In the genomic region with DNA sequence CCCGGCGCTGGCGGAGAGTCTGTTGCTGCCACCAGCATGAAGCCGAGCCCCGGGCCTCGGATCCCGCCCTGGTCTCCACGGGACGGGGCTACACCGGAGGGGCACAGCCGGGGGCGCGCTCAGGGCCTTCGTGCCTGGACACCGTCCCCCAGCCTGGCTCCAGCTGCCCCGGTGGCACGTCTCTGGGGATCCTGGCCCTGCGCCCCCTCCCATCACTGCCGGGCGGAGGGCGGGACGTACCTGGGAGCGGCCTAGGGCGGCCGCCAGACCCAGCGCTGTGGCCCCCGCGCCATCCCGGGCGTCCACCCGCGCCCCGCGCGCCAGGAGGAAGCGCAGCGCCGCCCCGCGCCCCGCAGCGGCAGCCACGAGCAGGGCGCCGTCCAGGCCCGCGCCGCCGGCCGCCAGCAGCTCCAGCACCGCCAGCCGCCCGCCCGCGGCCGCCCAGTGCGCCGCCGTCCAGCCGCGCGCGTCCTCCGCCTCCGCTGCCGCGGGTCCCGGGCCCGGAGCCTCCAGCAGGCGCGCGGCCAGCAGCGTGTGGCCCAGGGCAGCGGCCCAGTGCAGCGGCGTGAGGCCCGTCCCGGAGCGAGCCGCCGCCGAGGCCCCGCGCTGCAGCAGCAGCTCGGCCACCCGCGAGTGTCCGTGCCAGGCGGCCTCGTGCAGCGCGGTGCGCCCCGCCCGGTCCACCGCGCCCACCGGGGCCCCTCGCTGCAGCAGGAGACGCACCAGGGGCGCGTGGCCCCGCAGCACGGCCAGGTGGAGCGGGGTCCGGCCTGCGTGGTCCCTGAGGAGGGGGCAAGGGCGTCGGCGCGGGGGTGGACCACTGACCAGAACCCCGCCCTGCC, we compare ENCODE assay signal across 8 cellular contexts. TPM values are rescaled to one million over a fixed set of nuclear protein-coding genes. Genes with fewer than 3 reads are reported as not detected.
A peak's percentile ranks its signal among the peaks of the same experiment; 100 is the strongest.
DNase-seq lines count a peak whose midpoint lies in the region; ATAC-seq and TF ChIP-seq lines count a peak whose summit lies in the region.

No MANE protein-coding gene starts in this region.

- no peaks in the 10 kb centered on the region for H3K9me3 ChIP-seq in lower lobe of right lung

- no peaks in the 10 kb centered on the region for H3K36me3 ChIP-seq in lower lobe of right lung

- intact Hi-C loops in dorsolateral prefrontal cortex (cut with DNase I) = no loop called here
- intact Hi-C loops in lower lobe of right lung (cut with DNase I) = no loop called here

- H3K4me1 ChIP-seq in lower lobe of right lung = peaks cover 14% of the 10 kb centered on the region

- peak in 7 of 56 donors; percentile 7 to 40 (median 16) for TF ChIP-seq CTCF in dorsolateral prefrontal cortex (IDR thresholded peaks at IDR 0.05 in 54 of 56, conservative IDR thresholded peaks at IDR 0.05 in 2 of 56; ENCODE audit: low read depth in 1 of 56, partially characterized antibody in 56 of 56)
- no peak for TF ChIP-seq CTCF in lower lobe of right lung (IDR thresholded peaks at IDR 0.05)

- ATAC-seq in lower lobe of right lung = peak; percentile 59 to 71

- H3K4me3 ChIP-seq in dorsolateral prefrontal cortex = peak overlapping the region; percentile 33 to 72 (median 60)
- peak overlapping the region; percentile 51 for H3K4me3 ChIP-seq in lower lobe of right lung

- peak overlapping the region; percentile 51 to 100 (median 94) for H3K27ac ChIP-seq in dorsolateral prefrontal cortex
- H3K27ac ChIP-seq in lower lobe of right lung = peak overlapping the region; percentile 81
- H3K27ac ChIP-seq in temporal lobe (ENCODE audit: low read depth, low read length) = peak overlapping the region; percentile 95

- peak; percentile 15 for DNase-seq in DMS79 treated with DMSO at 0.1 percent for 48 hours (lab: John Stamatoyannopoulos, UW)
- no peak for DNase-seq in DMS79 (lab: John Stamatoyannopoulos, UW)
- DNase-seq in dorsolateral prefrontal cortex = no peak
- peak; percentile 48 for DNase-seq in lower lobe of right lung
- DNase-seq in Kasumi-1 (lab: John Stamatoyannopoulos, UW) = no peak
- DNase-seq in NCI-H2227 treated with DMSO at 0.1 percent for 48 hours (lab: John Stamatoyannopoulos, UW) = no peak
- DNase-seq in SIG-M5 (lab: John Stamatoyannopoulos, UW) = no peak

- H3K27me3 ChIP-seq in dorsolateral prefrontal cortex (no peaks in the 10 kb centered on the region), lower lobe of right lung (ENCODE audit: low read depth) (no peaks in the 10 kb centered on the region)

RNA-seq across cellular contexts. Expression of a gene that starts 1.0 kb away (rescaled TPM):
- 10 to 100 TPM in 118 of 120 experiments, 1 to 10 TPM in 2; 4.0 to 63.5 (median 26.5) TPM for total RNA-seq in dorsolateral prefrontal cortex
- total RNA-seq in lower lobe of right lung = 22.3 TPM
- total RNA-seq in temporal lobe = 0.49 TPM

RNA-seq across cellular contexts. Expression of a gene that starts 12.9 kb away (rescaled TPM):
- total RNA-seq in dorsolateral prefrontal cortex (100 to 1,000 TPM in 12 of 120 experiments, 10 to 100 TPM in 108; 56.0 to 114 (median 86.3) TPM), lower lobe of right lung (79.8 TPM), temporal lobe (38.1 TPM)

RNA-seq across cellular contexts. Expression of a gene that starts 15.5 kb away (rescaled TPM):
- total RNA-seq in dorsolateral prefrontal cortex = 100 to 1,000 TPM in 33 of 120 experiments, 10 to 100 TPM in 87; 27.4 to 258 (median 73.3) TPM
- 58.7 TPM for total RNA-seq in lower lobe of right lung
- total RNA-seq in temporal lobe = 6.4 TPM

RNA-seq across cellular contexts. Expression of a gene that starts 20.9 kb away (rescaled TPM):
- 100 to 1,000 TPM; 111 to 235 (median 165) TPM for total RNA-seq in dorsolateral prefrontal cortex
- 165 TPM for total RNA-seq in lower lobe of right lung
- 86.1 TPM for total RNA-seq in temporal lobe

RNA-seq across cellular contexts. Expression of a gene that starts 29.5 kb away (rescaled TPM):
- total RNA-seq in dorsolateral prefrontal cortex (10 to 100 TPM in 10 of 120 experiments, 1 to 10 TPM in 109, under 1 TPM in 1; 0.94 to 16.5 (median 3.5) TPM), lower lobe of right lung (7.8 TPM), temporal lobe (0.49 TPM)

Comparison
In these comparisons a context has a peak if more than half of its experiments do, and no peak if none do; other contexts are left out.
1. DNase-seq: peak in DMS79 treated with DMSO at 0.1 percent for 48 hours (single experiment) and lower lobe of right lung (single experiment); none in DMS79 (single experiment), dorsolateral prefrontal cortex (0 of 10), Kasumi-1 (0 of 2), NCI-H2227 treated with DMSO at 0.1 percent for 48 hours (single experiment) and SIG-M5 (single experiment).
2. Peak in every context shown above with its lines, with median percentiles within 50 percentile points of each other: H3K27ac ChIP-seq.